Comparison of ENCODE assay signal across 10 cellular contexts in genomic region chr19:10001899-10002298, GRCh38. TPM values are rescaled to one million over a fixed set of nuclear protein-coding genes. Genes with fewer than 3 reads are reported as not detected.
DNase-seq lines count a peak whose midpoint lies in the region; ATAC-seq and TF ChIP-seq lines count a peak whose summit lies in the region.
"Had no signal": no experiment of that assay in that cellular context is flagged by ENCODE, and none has a peak within 500 bp of the region (broad histone marks: within the 10 kb centered on the region; RNA-seq: fewer than 3 reads in every experiment).

No MANE protein-coding gene starts in this region.

- TF ChIP-seq CTCF in PC-3 (conservative IDR thresholded peaks at IDR 0.05; ENCODE audit: low read depth, low read length) (peak; percentile 73), gastroesophageal sphincter (IDR thresholded peaks at IDR 0.05) (peak in 2 of 4 experiments; percentile 13 to 48)

- H3K79me2 ChIP-seq in PC-3 (ENCODE audit: low read length): no peaks in the 10 kb centered on the region

- intact Hi-C loops in PC-3 (cut with micrococcal nuclease): no loop called here

- no peaks in the 10 kb centered on the region for H3K9me3 ChIP-seq in PC-3 (ENCODE audit: low read length)
- H3K9me3 ChIP-seq in gastroesophageal sphincter: no peaks in the 10 kb centered on the region

- DNase-seq in activated CD4-positive, alpha-beta T cell treated with anti-CD3 and anti-CD28 coated beads, Interleukin-2, amount 50 U/mL, for 48 hours: peak; percentile 18 to 27
- DNase-seq in activated CD4-positive, alpha-beta T cell treated with anti-CD3 and anti-CD28 coated beads, Interleukin-2, amount 50 U/mL, for 1 hour: no peak
- DNase-seq in PC-3: peak; percentile 32
- no peak for DNase-seq in stimulated activated effector memory CD8-positive, alpha-beta T cell treated with anti-CD3 and anti-CD28 coated beads, Interleukin-12 subunit alpha, Interleukin-12 subunit beta, amount 100 ng/mL, for 72 hours (ENCODE audit: low spot score in 2 of 2)
- no peak for DNase-seq in T-helper 1 cell
- DNase-seq: CD4-positive, CD25-positive, alpha-beta regulatory T cell; NCI-H345 had no signal

- no peak overlapping the region for H3K9ac ChIP-seq in PC-3 (ENCODE audit: low read length)

- no peak overlapping the region for H2AFZ ChIP-seq in PC-3 (ENCODE audit: low read length)

- no peak overlapping the region for H3K4me3 Mint-ChIP-seq in stimulated activated effector memory CD8-positive, alpha-beta T cell treated with anti-CD3 and anti-CD28 coated beads, Interleukin-12 subunit alpha, Interleukin-12 subunit beta, amount 100 ng/mL, for 72 hours
- H3K4me3 Mint-ChIP-seq: CD4-positive, CD25-positive, alpha-beta regulatory T cell had no signal

- no peak for TF ChIP-seq POLR2A in gastroesophageal sphincter (IDR thresholded peaks at IDR 0.05)

- no peaks in the 10 kb centered on the region for H3K9me2 ChIP-seq in PC-3 (replicated peaks; ENCODE audit: low read length)

- H3K27ac ChIP-seq in PC-3 (ENCODE audit: low read length): no peak overlapping the region
- H3K27ac ChIP-seq in gastroesophageal sphincter: peak overlapping the region in 2 of 4 donors; percentile 27 to 37

- H3K36me3 ChIP-seq in PC-3 (ENCODE audit: low read depth, low read length) (no peaks in the 10 kb centered on the region), gastroesophageal sphincter (peaks cover 0 to 30% of the 10 kb centered on the region in 2 donors)

- POLR2A ChIA-PET in PC-3 (lab: Charles Lee; ENCODE audit: unreplicated experiment): no interaction called here

- no peaks in the 10 kb centered on the region for H4K20me1 ChIP-seq in PC-3 (ENCODE audit: low read length)

- H3K4me1 Mint-ChIP-seq in stimulated activated effector memory CD8-positive, alpha-beta T cell treated with anti-CD3 and anti-CD28 coated beads, Interleukin-12 subunit alpha, Interleukin-12 subunit beta, amount 100 ng/mL, for 72 hours: peaks cover 60% of the 10 kb centered on the region

- TF ChIP-seq EP300 in gastroesophageal sphincter (IDR thresholded peaks at IDR 0.05): no peak

- H3K4me3 ChIP-seq in PC-3 (ENCODE audit: low read length) (no peak overlapping the region), gastroesophageal sphincter (no peak overlapping the region)

- no peaks in the 10 kb centered on the region for H3F3A ChIP-seq in PC-3 (ENCODE audit: low read length, unreplicated experiment)

- H3K36me3 Mint-ChIP-seq in stimulated activated effector memory CD8-positive, alpha-beta T cell treated with anti-CD3 and anti-CD28 coated beads, Interleukin-12 subunit alpha, Interleukin-12 subunit beta, amount 100 ng/mL, for 72 hours: peaks cover 69% of the 10 kb centered on the region
- H3K36me3 Mint-ChIP-seq: CD4-positive, CD25-positive, alpha-beta regulatory T cell had no signal

- H3K27ac Mint-ChIP-seq in stimulated activated effector memory CD8-positive, alpha-beta T cell treated with anti-CD3 and anti-CD28 coated beads, Interleukin-12 subunit alpha, Interleukin-12 subunit beta, amount 100 ng/mL, for 72 hours: peak overlapping the region; percentile 46
- H3K27ac Mint-ChIP-seq: CD4-positive, CD25-positive, alpha-beta regulatory T cell had no signal

- 8% methylated on average over 2 of the region's 6 CpGs; no CpG with 5 or more reads in 1 of the 2 donors for WGBS in gastroesophageal sphincter (ENCODE audit: low coverage in 1 of 2), 2 donors

- H3K27me3 ChIP-seq in PC-3 (ENCODE audit: low read length) (peaks cover 14% of the 10 kb centered on the region), gastroesophageal sphincter (peaks cover 77% of the 10 kb centered on the region)

- H3K4me1 ChIP-seq in PC-3 (ENCODE audit: insufficient read depth, low read length) (peaks cover 3% of the 10 kb centered on the region; the same call in 1 of the 2 replicates), gastroesophageal sphincter (peaks cover 0 to 50% (median 5%) of the 10 kb centered on the region in 3 donors)

- CTCF ChIA-PET in PC-3 (lab: Charles Lee): interaction anchor here (0.5 to 1.4 kb wide), 4 partner anchors 19 to 417 kb away, joined by 7 to 14 read pairs (median 10); no protein-coding TSS in a partner anchor

- no TSS peak for BruUV-seq in PC-3 (replicated peaks; lab: Mats Ljungman, UMichigan)

- no peaks in the 10 kb centered on the region for H3K9me3 Mint-ChIP-seq in stimulated activated effector memory CD8-positive, alpha-beta T cell treated with anti-CD3 and anti-CD28 coated beads, Interleukin-12 subunit alpha, Interleukin-12 subunit beta, amount 100 ng/mL, for 72 hours

- ATAC-seq in PC-3 (no peak; the same call in 1 of the 2 replicates), gastroesophageal sphincter (peak; percentile 58), HG03378 (IDR thresholded peaks at IDR 0.05; ENCODE audit: unreplicated experiment) (no peak), GM18511 (IDR thresholded peaks at IDR 0.05; ENCODE audit: unreplicated experiment) (no peak)
- ATAC-seq in stimulated activated effector memory CD8-positive, alpha-beta T cell treated with anti-CD3 and anti-CD28 coated beads, Interleukin-12 subunit alpha, Interleukin-12 subunit beta, amount 100 ng/mL, for 72 hours: no peak

- H3K4me2 ChIP-seq in PC-3 (ENCODE audit: low read length): no peak overlapping the region

RNA-seq across cellular contexts. Expression of gene COL5A3, which starts 8.4 kb away (rescaled TPM):
- total RNA-seq in PC-3 (2014; rRNA removed): 0.11 and 0.12 TPM in 2 replicates
- total RNA-seq in gastroesophageal sphincter: 10 to 100 TPM in 3 of 4 donors, 1 to 10 TPM in 1; 9.8 to 30.8 (median 25.2) TPM

RNA-seq across cellular contexts. Expression of gene RDH8, which starts 11.4 kb away (rescaled TPM):
- not detected in 2 replicates for total RNA-seq in PC-3 (2014; rRNA removed)
- not detected for total RNA-seq in gastroesophageal sphincter
- total RNA-seq: CD4-positive, CD25-positive, alpha-beta regulatory T cell had no signal

Comparison
In these comparisons a context has a peak if more than half of its experiments do, and no peak if none do; other contexts are left out.
1. DNase-seq: peak in activated CD4-positive, alpha-beta T cell treated with anti-CD3 and anti-CD28 coated beads, Interleukin-2, amount 50 U/mL, for 48 hours (2 of 2) and PC-3 (single experiment); none in activated CD4-positive, alpha-beta T cell treated with anti-CD3 and anti-CD28 coated beads, Interleukin-2, amount 50 U/mL, for 1 hour (single experiment), stimulated activated effector memory CD8-positive, alpha-beta T cell treated with anti-CD3 and anti-CD28 coated beads, Interleukin-12 subunit alpha, Interleukin-12 subunit beta, amount 100 ng/mL, for 72 hours (0 of 2) and T-helper 1 cell (0 of 5).